24 cellular contexts compared by ENCODE assay signal in genomic region chr20:58449703-58450138, GRCh38.
A peak's percentile ranks its signal among the peaks of the same experiment; 100 is the strongest.
DNase-seq lines count a peak whose midpoint lies in the region; ATAC-seq and TF ChIP-seq lines count a peak whose summit lies in the region.
"Had no signal": no experiment of that assay in that cellular context is flagged by ENCODE, and none has a peak within 500 bp of the region (broad histone marks: within the 10 kb centered on the region; RNA-seq: fewer than 3 reads in every experiment).

No MANE protein-coding gene starts in this region.

- TF ChIP-seq CTCF in glutamatergic neuron (IDR thresholded peaks at IDR 0.05; ENCODE audit: partially characterized antibody, unreplicated experiment) (no peak), gastrocnemius medialis (IDR thresholded peaks at IDR 0.05 in 4 of 5, conservative IDR thresholded peaks at IDR 0.05 in 1 of 5) (no peak)

- in situ Hi-C loops in gastrocnemius medialis (cut with MboI; ENCODE audit: low sequenced_read_pairs in 4 of 4) = loop anchor here (10.0 kb wide), 2 partner anchors 205 to 215 kb away; no protein-coding TSS in a partner anchor

- no peak overlapping the region for H3K27ac ChIP-seq in gastrocnemius medialis
- H3K27ac ChIP-seq: dorsolateral prefrontal cortex, upper lobe of right lung had no signal

- H3K9me3 ChIP-seq in gastrocnemius medialis = no peaks in the 10 kb centered on the region
- H3K9me3 ChIP-seq: upper lobe of right lung had no signal

- H3K27me3 Mint-ChIP-seq in activated naive CD8-positive, alpha-beta T cell treated with anti-CD3 and anti-CD28 coated beads, Interleukin-2, amount 50 U/mL, for 24 hours = no peaks in the 10 kb centered on the region
- H3K27me3 Mint-ChIP-seq in activated naive CD8-positive, alpha-beta T cell treated with anti-CD3 and anti-CD28 coated beads for 36 hours = no peaks in the 10 kb centered on the region
- no peaks in the 10 kb centered on the region for H3K27me3 Mint-ChIP-seq in glutamatergic neuron (ENCODE audit: unreplicated experiment)
- H3K27me3 Mint-ChIP-seq in stimulated activated naive B cell treated with anti-CD40 and anti-IgM and Interleukin-4, amounts not matched to agents 10 μg/mL and 1 μg/mL and 100 μg/mL, for 72 hours = no peaks in the 10 kb centered on the region
- H3K27me3 Mint-ChIP-seq: activated B cell treated with CpG ODN at 0.5 μM for 24 hours; activated naive CD4-positive, alpha-beta T cell treated with anti-CD3 and anti-CD28 coated beads, Interleukin-2, amount 10 ng/mL, durations not matched to agents 7 days and 5 days; IgD-negative memory B cell had no signal

- H3K27ac Mint-ChIP-seq in activated naive CD8-positive, alpha-beta T cell treated with anti-CD3 and anti-CD28 coated beads, Interleukin-2, amount 50 U/mL, for 24 hours = peak overlapping the region; percentile 45
- no peak overlapping the region for H3K27ac Mint-ChIP-seq in activated naive CD8-positive, alpha-beta T cell treated with anti-CD3 and anti-CD28 coated beads for 36 hours
- H3K27ac Mint-ChIP-seq in glutamatergic neuron (ENCODE audit: unreplicated experiment) = peak overlapping the region; percentile 75
- H3K27ac Mint-ChIP-seq in stimulated activated naive B cell treated with anti-CD40 and anti-IgM and Interleukin-4, amounts not matched to agents 10 μg/mL and 1 μg/mL and 100 μg/mL, for 72 hours = peak overlapping the region; percentile 63
- H3K27ac Mint-ChIP-seq: activated naive CD4-positive, alpha-beta T cell treated with anti-CD3 and anti-CD28 coated beads, Interleukin-2, amount 10 ng/mL, durations not matched to agents 7 days and 5 days; activated T-helper 1 cell treated with anti-CD3 and anti-CD28 coated beads, Interleukin-12 subunit alpha, Interleukin-12 subunit beta, Interleukin-2, Interleukin-4 antibody, amounts not matched to agents 30 ng/mL and 10 ng/mL and 1 ng/mL, durations not matched to agents 14 hours and 24 hours and 36 hours had no signal

- no peaks in the 10 kb centered on the region for H3K27me3 ChIP-seq in gastrocnemius medialis
- H3K27me3 ChIP-seq: dorsolateral prefrontal cortex, upper lobe of right lung had no signal

- no peak for ATAC-seq in activated naive CD8-positive, alpha-beta T cell treated with anti-CD3 and anti-CD28 coated beads, Interleukin-2, amount 50 U/mL, for 24 hours
- no peak for ATAC-seq in stimulated activated naive B cell treated with anti-CD40 and anti-IgM and Interleukin-4, amounts not matched to agents 10 μg/mL and 1 μg/mL and 100 μg/mL, for 72 hours (replicated peaks)
- ATAC-seq in gastrocnemius medialis = no peak
- ATAC-seq in HG03520 (IDR thresholded peaks at IDR 0.05; ENCODE audit: unreplicated experiment) = no peak
- ATAC-seq: upper lobe of right lung had no signal

- TF ChIP-seq POLR2A in gastrocnemius medialis (IDR thresholded peaks at IDR 0.05) = no peak

- H3K36me3 Mint-ChIP-seq in activated naive CD8-positive, alpha-beta T cell treated with anti-CD3 and anti-CD28 coated beads, Interleukin-2, amount 50 U/mL, for 24 hours (ENCODE audit: low read depth) = peaks cover 45% of the 10 kb centered on the region
- H3K36me3 Mint-ChIP-seq in activated naive CD8-positive, alpha-beta T cell treated with anti-CD3 and anti-CD28 coated beads for 36 hours = peaks cover 24% of the 10 kb centered on the region
- H3K36me3 Mint-ChIP-seq in glutamatergic neuron (ENCODE audit: unreplicated experiment) = peaks cover 7% of the 10 kb centered on the region
- peaks cover 39 to 64% of the 10 kb centered on the region in 2 donors for H3K36me3 Mint-ChIP-seq in stimulated activated naive B cell treated with anti-CD40 and anti-IgM and Interleukin-4, amounts not matched to agents 10 μg/mL and 1 μg/mL and 100 μg/mL, for 72 hours

- DNase-seq in activated naive CD8-positive, alpha-beta T cell treated with anti-CD3 and anti-CD28 coated beads, Interleukin-2, amount 50 U/mL, for 24 hours = no peak
- no peak for DNase-seq in activated naive CD8-positive, alpha-beta T cell treated with anti-CD3 and anti-CD28 coated beads for 36 hours
- DNase-seq in NCI-H82 treated with DMSO at 0.1 percent for 48 hours (lab: John Stamatoyannopoulos, UW; ENCODE audit: unreplicated experiment) (peak; percentile 95), glutamatergic neuron (peak; percentile 53), gastrocnemius medialis (no peak), NCI-H526 treated with DMSO at 0.1 percent for 48 hours (lab: John Stamatoyannopoulos, UW) (no peak)
- no peak for DNase-seq in stimulated activated naive B cell treated with anti-CD40 and anti-IgM and Interleukin-4, amounts not matched to agents 10 μg/mL and 1 μg/mL and 100 μg/mL, for 72 hours
- DNase-seq: activated B cell treated with CpG ODN at 0.5 μM for 24 hours; activated naive CD4-positive, alpha-beta T cell treated with anti-CD3 and anti-CD28 coated beads, Interleukin-2, amount 10 ng/mL, durations not matched to agents 7 days and 5 days; AML-193; DMS153; dorsolateral prefrontal cortex; HCEC 1CT; NCI-H1105 treated with DMSO at 0.1 percent for 48 hours; NCI-H2081 treated with DMSO at 0.1 percent for 48 hours; NCI-H524; RPMI8226; stimulated activated CD4-positive, alpha-beta T cell treated with anti-CD3 and anti-CD28 coated beads, Interleukin-1b, Interleukin-23, amount 100 ng/mL, for 48 hours; substantia nigra; T-helper 9 cell; upper lobe of right lung had no signal

- intact Hi-C loops in gastrocnemius medialis (cut with DNase I; ENCODE audit: low total_unique reads) = loop anchor here (10.0 kb wide), 1 partner anchor 145 kb away; the partner anchor contains the start of gene RAB22A

- H3K36me3 ChIP-seq in gastrocnemius medialis = peaks cover 0 to 26% of the 10 kb centered on the region in 2 donors

- H3K4me1 Mint-ChIP-seq in activated naive CD8-positive, alpha-beta T cell treated with anti-CD3 and anti-CD28 coated beads, Interleukin-2, amount 50 U/mL, for 24 hours = peaks cover 2% of the 10 kb centered on the region
- H3K4me1 Mint-ChIP-seq in activated naive CD8-positive, alpha-beta T cell treated with anti-CD3 and anti-CD28 coated beads for 36 hours = peaks cover 4% of the 10 kb centered on the region
- peaks cover 49% of the 10 kb centered on the region for H3K4me1 Mint-ChIP-seq in glutamatergic neuron (ENCODE audit: low read depth, unreplicated experiment)
- peaks cover 30 to 77% of the 10 kb centered on the region in 2 donors for H3K4me1 Mint-ChIP-seq in stimulated activated naive B cell treated with anti-CD40 and anti-IgM and Interleukin-4, amounts not matched to agents 10 μg/mL and 1 μg/mL and 100 μg/mL, for 72 hours
- H3K4me1 Mint-ChIP-seq: activated naive CD4-positive, alpha-beta T cell treated with anti-CD3 and anti-CD28 coated beads, Interleukin-2, amount 10 ng/mL, durations not matched to agents 7 days and 5 days had no signal

- H3K9me3 Mint-ChIP-seq in activated naive CD8-positive, alpha-beta T cell treated with anti-CD3 and anti-CD28 coated beads, Interleukin-2, amount 50 U/mL, for 24 hours = peaks cover 9% of the 10 kb centered on the region
- peaks cover 8% of the 10 kb centered on the region for H3K9me3 Mint-ChIP-seq in activated naive CD8-positive, alpha-beta T cell treated with anti-CD3 and anti-CD28 coated beads for 36 hours
- peaks cover 2% of the 10 kb centered on the region for H3K9me3 Mint-ChIP-seq in glutamatergic neuron (ENCODE audit: unreplicated experiment)
- H3K9me3 Mint-ChIP-seq in stimulated activated naive B cell treated with anti-CD40 and anti-IgM and Interleukin-4, amounts not matched to agents 10 μg/mL and 1 μg/mL and 100 μg/mL, for 72 hours = peaks cover 6 to 9% of the 10 kb centered on the region in 2 donors
- H3K9me3 Mint-ChIP-seq: activated naive CD4-positive, alpha-beta T cell treated with anti-CD3 and anti-CD28 coated beads, Interleukin-2, amount 10 ng/mL, durations not matched to agents 7 days and 5 days; activated T-helper 1 cell treated with anti-CD3 and anti-CD28 coated beads, Interleukin-12 subunit alpha, Interleukin-12 subunit beta, Interleukin-2, Interleukin-4 antibody, amounts not matched to agents 30 ng/mL and 10 ng/mL and 1 ng/mL, durations not matched to agents 14 hours and 24 hours and 36 hours had no signal

- H3K4me3 ChIP-seq in gastrocnemius medialis = no peak overlapping the region
- H3K4me3 ChIP-seq: dorsolateral prefrontal cortex, upper lobe of right lung had no signal

- H3K4me3 Mint-ChIP-seq in activated naive CD8-positive, alpha-beta T cell treated with anti-CD3 and anti-CD28 coated beads, Interleukin-2, amount 50 U/mL, for 24 hours = no peak overlapping the region
- no peak overlapping the region for H3K4me3 Mint-ChIP-seq in activated naive CD8-positive, alpha-beta T cell treated with anti-CD3 and anti-CD28 coated beads for 36 hours
- H3K4me3 Mint-ChIP-seq in glutamatergic neuron (ENCODE audit: unreplicated experiment) = peak overlapping the region; percentile 9
- no peak overlapping the region for H3K4me3 Mint-ChIP-seq in stimulated activated naive B cell treated with anti-CD40 and anti-IgM and Interleukin-4, amounts not matched to agents 10 μg/mL and 1 μg/mL and 100 μg/mL, for 72 hours
- H3K4me3 Mint-ChIP-seq: activated B cell treated with CpG ODN at 0.5 μM for 24 hours; activated naive CD4-positive, alpha-beta T cell treated with anti-CD3 and anti-CD28 coated beads, Interleukin-2, amount 10 ng/mL, durations not matched to agents 7 days and 5 days; activated T-helper 1 cell treated with anti-CD3 and anti-CD28 coated beads, Interleukin-12 subunit alpha, Interleukin-12 subunit beta, Interleukin-2, Interleukin-4 antibody, amounts not matched to agents 30 ng/mL and 10 ng/mL and 1 ng/mL, durations not matched to agents 14 hours and 24 hours and 36 hours; IgD-negative memory B cell had no signal

- H3K4me1 ChIP-seq in gastrocnemius medialis = no peaks in the 10 kb centered on the region
- H3K4me1 ChIP-seq: upper lobe of right lung had no signal

Comparison
In these comparisons a context has a peak if more than half of its experiments do, and no peak if none do; other contexts are left out.
1. DNase-seq: peak in NCI-H82 treated with DMSO at 0.1 percent for 48 hours (single experiment) and glutamatergic neuron (single experiment); none in activated naive CD8-positive, alpha-beta T cell treated with anti-CD3 and anti-CD28 coated beads, Interleukin-2, amount 50 U/mL, for 24 hours (single experiment), activated naive CD8-positive, alpha-beta T cell treated with anti-CD3 and anti-CD28 coated beads for 36 hours (single experiment), stimulated activated naive B cell treated with anti-CD40 and anti-IgM and Interleukin-4, amounts not matched to agents 10 μg/mL and 1 μg/mL and 100 μg/mL, for 72 hours (single experiment), gastrocnemius medialis (0 of 2) and NCI-H526 treated with DMSO at 0.1 percent for 48 hours (single experiment).